ENCODE assay signal across 20 cellular contexts in genomic region chr1:237120683-237121082, GRCh38.
DNase-seq lines count a peak whose midpoint lies in the region; ATAC-seq and TF ChIP-seq lines count a peak whose summit lies in the region.
"Had no signal": no experiment of that assay in that cellular context is flagged by ENCODE, and none has a peak within 500 bp of the region (broad histone marks: within the 10 kb centered on the region; RNA-seq: fewer than 3 reads in every experiment).

No MANE protein-coding gene starts in this region.

- DNase-seq in cardiac muscle cell (ENCODE audit: low read depth in 1 of 2, low spot score in 1 of 2): no peak
- no peak for DNase-seq in Right ventricle myocardium inferior (ENCODE audit: missing footprints)
- no peak for DNase-seq in H9
- peak; percentile 8 for DNase-seq in Jurkat, Clone E6-1 (ENCODE audit: low read depth, low spot score)
- no peak for DNase-seq in right cardiac atrium
- DNase-seq in activated naive CD8-positive, alpha-beta T cell treated with anti-CD3 and anti-CD28 coated beads for 36 hours: no peak
- DNase-seq: 8988T; C1 segment of cervical spinal cord; Calu3; CD4-positive, alpha-beta memory T cell; COR-L47; DMS53; DMS79 treated with DMSO at 0.1 percent for 48 hours; GF-D8; GM23248; H7; HFFc6 had no signal

- no peak overlapping the region for H2BK120ac ChIP-seq in H9 (ENCODE audit: low read depth, low read length, poor library complexity, severe bottlenecking)

- no peak overlapping the region for H3K23ac ChIP-seq in H9 (ENCODE audit: insufficient read length, low read depth, low read length)

- no peaks in the 10 kb centered on the region for H3K36me3 ChIP-seq in cardiac muscle cell

- H3K9me3 ChIP-seq in cardiac muscle cell (ENCODE audit: low read depth) (no peaks in the 10 kb centered on the region), H9 (ENCODE audit: control insufficient read depth, low read depth, low read length) (no peaks in the 10 kb centered on the region), right cardiac atrium (ENCODE audit: control insufficient read depth, low read length) (no peaks in the 10 kb centered on the region)
- H3K9me3 ChIP-seq: A549 had no signal

- H3K4me1 ChIP-seq in cardiac muscle cell (ENCODE audit: low read depth) (no peaks in the 10 kb centered on the region), H9 (ENCODE audit: insufficient read depth, low read length) (no peaks in the 10 kb centered on the region), right cardiac atrium (ENCODE audit: control insufficient read depth, insufficient read depth, low read length) (peaks cover 2% of the 10 kb centered on the region)
- H3K4me1 ChIP-seq: A549 had no signal

- H2BK5ac ChIP-seq in H9 (ENCODE audit: insufficient read length, low read length): peak overlapping the region; percentile 57

- H4K8ac ChIP-seq in H9 (replicated peaks; ENCODE audit: insufficient read length, low read depth, low read length): no peak overlapping the region

- peaks cover 2 to 3% of the 10 kb centered on the region in 2 experiments for H3K9me3 Mint-ChIP-seq in H9
- H3K9me3 Mint-ChIP-seq in activated naive CD8-positive, alpha-beta T cell treated with anti-CD3 and anti-CD28 coated beads for 36 hours: no peaks in the 10 kb centered on the region

- H3K27ac ChIP-seq in cardiac muscle cell (peak overlapping the region; percentile 19), H9 (ENCODE audit: insufficient read length, low read depth, low read length) (no peak overlapping the region), right cardiac atrium (ENCODE audit: low read length) (peak overlapping the region; percentile 3)
- H3K27ac ChIP-seq: A549, GM23248 had no signal

- peaks cover 4 to 12% of the 10 kb centered on the region in 2 experiments for H3K4me1 Mint-ChIP-seq in H9
- H3K4me1 Mint-ChIP-seq in activated naive CD8-positive, alpha-beta T cell treated with anti-CD3 and anti-CD28 coated beads for 36 hours: no peaks in the 10 kb centered on the region
- H3K4me1 Mint-ChIP-seq: CD4-positive, alpha-beta memory T cell had no signal

- H3T11ph ChIP-seq in H9 (ENCODE audit: low read length): no peak overlapping the region

- H2BK12ac ChIP-seq in H9 (ENCODE audit: insufficient read length, low read depth, low read length): no peak overlapping the region

- no peaks in the 10 kb centered on the region for H3K23me2 ChIP-seq in H9 (ENCODE audit: insufficient read length, low read depth, low read length, poor library complexity, severe bottlenecking)

- no peak overlapping the region for H3K14ac ChIP-seq in H9 (ENCODE audit: insufficient read depth, low read length)

- H3K27ac Mint-ChIP-seq in H9: no peak overlapping the region; a peak in 2 of 7 replicates
- H3K27ac Mint-ChIP-seq in activated naive CD8-positive, alpha-beta T cell treated with anti-CD3 and anti-CD28 coated beads for 36 hours: no peak overlapping the region
- H3K27ac Mint-ChIP-seq: CD4-positive, alpha-beta memory T cell; HFFc6 had no signal

- no peaks in the 10 kb centered on the region for H3K79me2 ChIP-seq in H9 (ENCODE audit: insufficient read depth, low read length)

- TF ChIP-seq CTCF in cardiac muscle cell (IDR thresholded peaks at IDR 0.05; ENCODE audit: low read depth, low read length) (no peak), H9 (conservative IDR thresholded peaks at IDR 0.05) (no peak)

- H2AK5ac ChIP-seq in H9 (ENCODE audit: insufficient read length, low read length): no peak overlapping the region

- no peak overlapping the region for H3K56ac ChIP-seq in H9 (ENCODE audit: insufficient read length, low read depth, low read length)

- intact Hi-C loops in Right ventricle myocardium inferior (cut with DNase I): no loop called here
- intact Hi-C loops in right cardiac atrium (cut with DNase I): no loop called here

- no peak overlapping the region for H2BK20ac ChIP-seq in H9 (ENCODE audit: low read depth, low read length, poor library complexity, severe bottlenecking)

- H3K4me3 Mint-ChIP-seq in H9: no peak overlapping the region
- H3K4me3 Mint-ChIP-seq in activated naive CD8-positive, alpha-beta T cell treated with anti-CD3 and anti-CD28 coated beads for 36 hours: no peak overlapping the region
- H3K4me3 Mint-ChIP-seq: CD4-positive, alpha-beta memory T cell; HFFc6 had no signal

- no peak overlapping the region for H4K5ac ChIP-seq in H9 (ENCODE audit: insufficient read length, low read depth, low read length)

- no peaks in the 10 kb centered on the region for H3K27me3 Mint-ChIP-seq in H9 (ENCODE audit: low read depth)
- H3K27me3 Mint-ChIP-seq in activated naive CD8-positive, alpha-beta T cell treated with anti-CD3 and anti-CD28 coated beads for 36 hours: no peaks in the 10 kb centered on the region

- no peaks in the 10 kb centered on the region for H4K20me1 ChIP-seq in H9 (ENCODE audit: control insufficient read depth, insufficient read depth, insufficient read length)

- H3K36me3 Mint-ChIP-seq in H9 (ENCODE audit: insufficient read depth in 1 of 3, low read depth in 3 of 3): peaks cover 0 to 6% (median 5%) of the 10 kb centered on the region in 3 experiments; a peak in 3 of 7 replicates
- H3K36me3 Mint-ChIP-seq in activated naive CD8-positive, alpha-beta T cell treated with anti-CD3 and anti-CD28 coated beads for 36 hours: no peaks in the 10 kb centered on the region
- H3K36me3 Mint-ChIP-seq: CD4-positive, alpha-beta memory T cell had no signal

- no peak overlapping the region for H3K18ac ChIP-seq in H9 (ENCODE audit: insufficient read length, low read depth, low read length)

- no peak overlapping the region for H2BK15ac ChIP-seq in H9 (ENCODE audit: low read depth, low read length)

- no peak overlapping the region for H4K91ac ChIP-seq in H9 (ENCODE audit: insufficient read length, low read depth, low read length)

- H3K4me2 ChIP-seq in H9 (ENCODE audit: insufficient read depth, insufficient read length, low read length): no peak overlapping the region
- H3K4me2 ChIP-seq: A549 had no signal

- no CpG with 5 or more reads among the region's 5 CpGs for WGBS in H9 (ENCODE audit: extremely low coverage, insufficient read length, low lambda C conversion rate)
- 73% methylated on average over 5 of the region's 5 CpGs for WGBS in right cardiac atrium

- H3K9ac ChIP-seq in H9 (ENCODE audit: extremely low read depth, insufficient read length, low read length): no peak overlapping the region
- H3K9ac ChIP-seq: GM23248 had no signal

- no peak for ATAC-seq in Right ventricle myocardium inferior
- peak in 1 of 2 donors; percentile 10 for ATAC-seq in right cardiac atrium
- no peak for ATAC-seq in GM18519 (IDR thresholded peaks at IDR 0.05; ENCODE audit: low FRiP score, unreplicated experiment)
- ATAC-seq: A549, HCT116 had no signal

- no peak overlapping the region for H3K4me3 ChIP-seq in cardiac muscle cell
- no peak overlapping the region for H3K4me3 ChIP-seq in Jurkat, Clone E6-1 (ENCODE audit: low read length)
- no peak overlapping the region for H3K4me3 ChIP-seq in right cardiac atrium (ENCODE audit: low read length)
- H3K4me3 ChIP-seq: A549, GM23248 had no signal

- no peak overlapping the region for H3K4ac ChIP-seq in H9 (ENCODE audit: low read depth, low read length)

- H2AFZ ChIP-seq in H9 (ENCODE audit: low read length): no peak overlapping the region
- H2AFZ ChIP-seq: GM23248 had no signal

- no peaks in the 10 kb centered on the region for H3K79me1 ChIP-seq in H9 (ENCODE audit: insufficient read depth, low read depth, low read length, poor library complexity, severe bottlenecking)

- H3K27me3 ChIP-seq in cardiac muscle cell: no peaks in the 10 kb centered on the region
- H3K27me3 ChIP-seq in H9 (ENCODE audit: insufficient read depth, low read length): no peaks in the 10 kb centered on the region
- no peaks in the 10 kb centered on the region for H3K27me3 ChIP-seq in right cardiac atrium (ENCODE audit: control insufficient read depth, insufficient read depth)
